Comparison of ENCODE assay signal across 8 cellular contexts in the genomic region with DNA sequence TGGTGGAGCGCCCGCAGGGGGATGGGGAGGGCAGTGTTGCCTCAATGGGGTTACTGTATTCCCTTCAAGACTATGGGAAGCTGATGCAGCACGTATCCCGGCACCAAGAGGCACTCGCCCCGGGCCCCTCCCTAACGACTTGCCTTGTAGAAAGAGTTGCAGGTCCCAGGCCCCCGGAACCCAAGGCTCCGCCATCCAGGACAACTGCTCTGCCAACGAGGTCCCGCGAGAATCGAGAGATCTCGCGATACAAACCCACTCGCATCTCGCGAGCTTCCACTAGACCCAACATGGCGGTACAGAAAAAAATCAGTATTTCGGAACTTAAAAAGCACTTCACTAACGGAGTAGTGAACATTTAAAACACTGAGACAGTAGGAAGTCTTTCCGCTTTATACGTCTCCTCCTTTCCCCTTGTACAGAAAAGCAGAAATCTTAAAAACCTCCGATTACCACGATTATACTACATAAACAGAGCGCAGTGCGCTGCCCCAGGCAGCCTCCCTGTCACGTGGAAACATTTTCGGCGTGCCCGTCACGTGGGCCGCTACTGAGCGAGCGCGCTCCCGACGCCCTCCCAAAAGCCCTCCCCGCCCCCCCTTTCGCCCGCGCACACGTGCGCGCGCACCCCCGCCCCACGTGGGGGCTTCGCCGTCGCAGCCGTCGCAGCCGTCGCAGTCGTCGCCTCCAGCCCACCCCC. TPM values are rescaled to one million over a fixed set of nuclear protein-coding genes. Genes with fewer than 3 reads are reported as not detected.
DNase-seq lines count a peak whose midpoint lies in the region; ATAC-seq and TF ChIP-seq lines count a peak whose summit lies in the region.

A gene (minus strand): TSS at position 217 of the 700 bp plus-strand sequence. CDS start 49,304 bp downstream, outside the sequence.

- H3K9me3 ChIP-seq in SK-N-SH (no peaks in the 10 kb centered on the region), testis (no peaks in the 10 kb centered on the region)

- H3K4me1 Mint-ChIP-seq in activated naive CD4-positive, alpha-beta T cell treated with anti-CD3 and anti-CD28 coated beads, Interleukin-2, amount 50 U/mL, for 24 hours: peaks cover 44% of the 10 kb centered on the region

- peaks cover 49% of the 10 kb centered on the region for H3K79me2 ChIP-seq in SK-N-SH (ENCODE audit: insufficient read depth)

- H3K9ac ChIP-seq in SK-N-SH: peak within 1 kb of the TSS; percentile 88

- H3K9me2 ChIP-seq in SK-N-SH: no peaks in the 10 kb centered on the region

- DNase-seq in GM06990 (ENCODE audit: extremely low read depth, insufficient read length) (peak; percentile 95), NCI-H1048 (lab: John Stamatoyannopoulos, UW) (peak; percentile 87), SK-N-SH (peak; percentile 94), glomerular endothelial cell (ENCODE audit: extremely low read depth, low read depth, low spot score) (peak; percentile 95), omental fat pad (ENCODE audit: low spot score) (peak; percentile 97), testis (peak; percentile 96)

- TF ChIP-seq RAD21 in SK-N-SH (IDR thresholded peaks at IDR 0.05; ENCODE audit: low read length): no peak

- intact Hi-C loops in testis (cut with DNase I; ENCODE audit: low total_unique reads): no loop called here

- H3K4me2 ChIP-seq in SK-N-SH: peak within 1 kb of the TSS; percentile 82

- POLR2A ChIA-PET in SK-N-SH (lab: Yijun Ruan, JAX): interaction anchor here (0.6 to 1.7 kb wide), 3 partner anchors 97 to 296 kb away, joined by 3 to 8 read pairs (median 3); a partner anchor contains a TSS

- H3K27ac Mint-ChIP-seq in activated naive CD4-positive, alpha-beta T cell treated with anti-CD3 and anti-CD28 coated beads, Interleukin-2, amount 50 U/mL, for 24 hours: peak within 1 kb of the TSS; percentile 97

- no peak for TF ChIP-seq POLR2A in testis (IDR thresholded peaks at IDR 0.05)

- H3K36me3 ChIP-seq in GM06990 (ENCODE audit: control insufficient read depth, insufficient read depth, low read length): no peaks in the 10 kb centered on the region
- peaks cover 0 to 6% of the 10 kb centered on the region in 2 experiments for H3K36me3 ChIP-seq in SK-N-SH (replicated peaks in 1 of 2; ENCODE audit: control insufficient read depth in 1 of 2, insufficient read depth in 2 of 2, low read length in 1 of 2)
- no peaks in the 10 kb centered on the region for H3K36me3 ChIP-seq in testis (ENCODE audit: low read depth, missing control alignments)

- peaks cover 18% of the 10 kb centered on the region; the same call in 1 of the 2 replicates for H4K20me1 ChIP-seq in SK-N-SH (ENCODE audit: insufficient read depth)

- H3K4me3 ChIP-seq in GM06990 (replicated peaks; ENCODE audit: low read depth, low read length): peak within 1 kb of the TSS; percentile 93
- H3K4me3 ChIP-seq in SK-N-SH (ENCODE audit: low read depth in 2 of 2, low read length in 1 of 2): peak within 1 kb of the TSS; percentile 72 to 94
- peak within 1 kb of the TSS; percentile 78 to 90 for H3K4me3 ChIP-seq in testis

- ATAC-seq in HG02571 (IDR thresholded peaks at IDR 0.05; ENCODE audit: unreplicated experiment) (peak; percentile 68), omental fat pad (ENCODE audit: low FRiP score) (peak; percentile 84)

- peak within 1 kb of the TSS; percentile 97 to 99 for H3K27ac ChIP-seq in SK-N-SH (ENCODE audit: low read depth in 2 of 2, low read length in 1 of 2)
- H3K27ac ChIP-seq in testis: peak within 1 kb of the TSS; percentile 91 to 98

- H3K9me3 Mint-ChIP-seq in activated naive CD4-positive, alpha-beta T cell treated with anti-CD3 and anti-CD28 coated beads, Interleukin-2, amount 50 U/mL, for 24 hours: no peaks in the 10 kb centered on the region

- WGBS in SK-N-SH (ENCODE audit: low lambda C conversion rate): under 1% methylated on average over 26 of the region's 57 CpGs
- 1% methylated on average over 24 to 57 of the region's 57 CpGs for WGBS in testis, 2 donors

- 0 out of 4 replicates have a peak, but pooled peaks of 1 of the 2 experiments have one; percentile 11 for TF ChIP-seq EP300 in SK-N-SH (IDR thresholded peaks at IDR 0.05; ENCODE audit: borderline replicate concordance in 1 of 2, low read depth in 1 of 2, low read length in 1 of 2)

- H3K4me3 Mint-ChIP-seq in activated naive CD4-positive, alpha-beta T cell treated with anti-CD3 and anti-CD28 coated beads, Interleukin-2, amount 50 U/mL, for 24 hours: peak within 1 kb of the TSS; percentile 96

- peaks cover 16 to 20% of the 10 kb centered on the region in 2 experiments; a peak in 3 of 4 replicates for H3K4me1 ChIP-seq in SK-N-SH (ENCODE audit: control insufficient read depth in 1 of 2, insufficient read depth in 2 of 2, low read depth in 1 of 2, low read length in 1 of 2)
- peaks cover 12% of the 10 kb centered on the region for H3K4me1 ChIP-seq in testis

- peaks cover 5% of the 10 kb centered on the region for H3K36me3 Mint-ChIP-seq in activated naive CD4-positive, alpha-beta T cell treated with anti-CD3 and anti-CD28 coated beads, Interleukin-2, amount 50 U/mL, for 24 hours

- peak within 1 kb of the TSS; percentile 94 for H2AFZ ChIP-seq in SK-N-SH (ENCODE audit: low read depth)

- CTCF ChIA-PET in SK-N-SH (lab: Yijun Ruan, JAX): interaction anchor here (0.7 to 2.1 kb wide), 16 partner anchors 10 to 521 kb away, joined by 3 to 11 read pairs (median 4); a partner anchor contains a TSS

- TF ChIP-seq CTCF in GM06990 (IDR thresholded peaks at IDR 0.05; ENCODE audit: insufficient read depth, low read length, poor library complexity, severe bottlenecking): peak; percentile 15
- TF ChIP-seq CTCF in SK-N-SH (IDR thresholded peaks at IDR 0.05): no peak
- no peak for TF ChIP-seq CTCF in omental fat pad (IDR thresholded peaks at IDR 0.05)
- no peak for TF ChIP-seq CTCF in testis (IDR thresholded peaks at IDR 0.05)

- H3K27me3 ChIP-seq in GM06990 (replicated peaks; ENCODE audit: control insufficient read depth, insufficient read depth, low read length) (no peaks in the 10 kb centered on the region), SK-N-SH (ENCODE audit: insufficient read depth) (no peaks in the 10 kb centered on the region), testis (no peaks in the 10 kb centered on the region)

- H3F3A ChIP-seq in SK-N-SH (replicated peaks; ENCODE audit: insufficient read depth): peaks cover 22% of the 10 kb centered on the region

- H3K27me3 Mint-ChIP-seq in activated naive CD4-positive, alpha-beta T cell treated with anti-CD3 and anti-CD28 coated beads, Interleukin-2, amount 50 U/mL, for 24 hours: no peaks in the 10 kb centered on the region

TF ChIP-seq in SK-N-SH, 30 proteins besides CTCF, POLR2A, EP300 and RAD21 (continues in another document):
- TF ChIP-seq, protein P1, sequence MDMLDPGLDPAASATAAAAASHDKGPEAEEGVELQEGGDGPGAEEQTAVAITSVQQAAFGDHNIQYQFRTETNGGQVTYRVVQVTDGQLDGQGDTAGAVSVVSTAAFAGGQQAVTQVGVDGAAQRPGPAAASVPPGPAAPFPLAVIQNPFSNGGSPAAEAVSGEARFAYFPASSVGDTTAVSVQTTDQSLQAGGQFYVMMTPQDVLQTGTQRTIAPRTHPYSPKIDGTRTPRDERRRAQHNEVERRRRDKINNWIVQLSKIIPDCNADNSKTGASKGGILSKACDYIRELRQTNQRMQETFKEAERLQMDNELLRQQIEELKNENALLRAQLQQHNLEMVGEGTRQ (IDR thresholded peaks at IDR 0.05; ENCODE audit: borderline replicate concordance, low read depth, low read length): peak; percentile 93
- TF ChIP-seq SMC3 (IDR thresholded peaks at IDR 0.05; ENCODE audit: low read depth, low read length) (no peak), MXI1 (IDR thresholded peaks at IDR 0.05; ENCODE audit: low read depth, low read length) (peak; percentile 88), NRF1 (IDR thresholded peaks at IDR 0.05; ENCODE audit: low read depth, low read length) (peak; percentile 39), RCOR1 (IDR thresholded peaks at IDR 0.05; ENCODE audit: low read length) (no peak), TEAD4 (IDR thresholded peaks at IDR 0.05; ENCODE audit: borderline replicate concordance, insufficient read depth) (no peak)
- TF ChIP-seq, protein P2, sequence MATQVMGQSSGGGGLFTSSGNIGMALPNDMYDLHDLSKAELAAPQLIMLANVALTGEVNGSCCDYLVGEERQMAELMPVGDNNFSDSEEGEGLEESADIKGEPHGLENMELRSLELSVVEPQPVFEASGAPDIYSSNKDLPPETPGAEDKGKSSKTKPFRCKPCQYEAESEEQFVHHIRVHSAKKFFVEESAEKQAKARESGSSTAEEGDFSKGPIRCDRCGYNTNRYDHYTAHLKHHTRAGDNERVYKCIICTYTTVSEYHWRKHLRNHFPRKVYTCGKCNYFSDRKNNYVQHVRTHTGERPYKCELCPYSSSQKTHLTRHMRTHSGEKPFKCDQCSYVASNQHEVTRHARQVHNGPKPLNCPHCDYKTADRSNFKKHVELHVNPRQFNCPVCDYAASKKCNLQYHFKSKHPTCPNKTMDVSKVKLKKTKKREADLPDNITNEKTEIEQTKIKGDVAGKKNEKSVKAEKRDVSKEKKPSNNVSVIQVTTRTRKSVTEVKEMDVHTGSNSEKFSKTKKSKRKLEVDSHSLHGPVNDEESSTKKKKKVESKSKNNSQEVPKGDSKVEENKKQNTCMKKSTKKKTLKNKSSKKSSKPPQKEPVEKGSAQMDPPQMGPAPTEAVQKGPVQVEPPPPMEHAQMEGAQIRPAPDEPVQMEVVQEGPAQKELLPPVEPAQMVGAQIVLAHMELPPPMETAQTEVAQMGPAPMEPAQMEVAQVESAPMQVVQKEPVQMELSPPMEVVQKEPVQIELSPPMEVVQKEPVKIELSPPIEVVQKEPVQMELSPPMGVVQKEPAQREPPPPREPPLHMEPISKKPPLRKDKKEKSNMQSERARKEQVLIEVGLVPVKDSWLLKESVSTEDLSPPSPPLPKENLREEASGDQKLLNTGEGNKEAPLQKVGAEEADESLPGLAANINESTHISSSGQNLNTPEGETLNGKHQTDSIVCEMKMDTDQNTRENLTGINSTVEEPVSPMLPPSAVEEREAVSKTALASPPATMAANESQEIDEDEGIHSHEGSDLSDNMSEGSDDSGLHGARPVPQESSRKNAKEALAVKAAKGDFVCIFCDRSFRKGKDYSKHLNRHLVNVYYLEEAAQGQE (IDR thresholded peaks at IDR 0.05; ENCODE audit: low read depth, low read length): no peak

RNA-seq across cellular contexts. Expression of the gene that starts here (rescaled TPM):
- polyA plus RNA-seq in SK-N-SH (2012; rRNA removed) (14.2 and 17.2 TPM in 2 replicates), testis (ENCODE audit: insufficient read depth, low read depth, low replicate concordance) (13.3 TPM)
- polyA plus RNA-seq in SK-N-SH (2012; cell fraction: cytosol; rRNA removed): 20.0 and 22.2 TPM in 2 replicates
- polyA plus RNA-seq in SK-N-SH (2012; cell fraction: nucleus; rRNA removed): 13.2 and 31.6 TPM in 2 replicates
- total RNA-seq in glomerular endothelial cell (39.1 and 43.2 TPM in 2 replicates), omental fat pad (10 to 100 TPM; 41.2 to 78.7 (median 53.2) TPM), testis (10 to 100 TPM; 52.2 to 53.8 TPM)

Comparison
In these comparisons a context has a peak if more than half of its experiments do, and no peak if none do; other contexts are left out.
1. Peak in every context shown above with its lines: DNase-seq, ATAC-seq, H3K4me3 ChIP-seq and H3K27ac ChIP-seq.